In genomic region chr10:89318047-89318446, GRCh38 we compare ENCODE assay signal across 2 cellular contexts. TPM values are rescaled to one million over a fixed set of nuclear protein-coding genes. Genes with fewer than 3 reads are reported as not detected.
"Had no signal": no experiment of that assay in that cellular context is flagged by ENCODE, and none has a peak within 500 bp of the region (broad histone marks: within the 10 kb centered on the region; RNA-seq: fewer than 3 reads in every experiment).

No MANE protein-coding gene starts in this region.

RNA-seq across cellular contexts. Expression of gene IFIT1B, which starts 59.8 kb away (rescaled TPM):
- total RNA-seq: G401, GM12878 had no signal
